In the genomic region with DNA sequence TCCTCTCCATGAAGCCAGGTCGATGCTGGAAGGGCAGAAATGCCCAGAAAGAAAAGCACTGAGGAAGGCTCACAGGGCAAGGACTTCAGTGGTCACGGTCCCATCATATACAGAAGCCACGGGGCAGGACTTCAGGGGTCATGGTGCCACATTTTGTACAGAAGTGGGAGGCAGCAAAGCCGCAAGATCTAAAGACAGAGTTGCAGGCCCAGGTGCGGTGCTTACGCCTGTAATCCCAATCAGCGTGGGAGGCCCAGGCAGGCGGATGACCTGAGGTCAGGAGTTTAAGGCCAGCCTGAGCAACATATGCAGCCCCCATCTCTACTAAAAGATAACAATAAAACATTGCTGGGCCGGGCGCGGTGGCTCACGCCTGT, we compare ENCODE assay signal across 14 cellular contexts.
A peak's percentile ranks its signal among the peaks of the same experiment; 100 is the strongest.
DNase-seq lines count a peak whose midpoint lies in the region; ATAC-seq, FAIRE-seq and TF ChIP-seq lines count a peak whose summit lies in the region.
"Had no signal": no experiment of that assay in that cellular context is flagged by ENCODE, and none has a peak within 500 bp of the region (broad histone marks: within the 10 kb centered on the region; RNA-seq: fewer than 3 reads in every experiment).

No MANE protein-coding gene starts in this region.

- FAIRE-seq in HepG2 (lab: Jason Lieb, UNC) = no peak

- TF ChIP-seq RAD21 in HepG2 (CRISPR knock-in tag; IDR thresholded peaks at IDR 0.05) = no peak

- H3K9me3 ChIP-seq in breast epithelium (no peaks in the 10 kb centered on the region), HepG2 (ENCODE audit: low read length) (no peaks in the 10 kb centered on the region), sigmoid colon (no peaks in the 10 kb centered on the region)
- H3K9me3 ChIP-seq: neutrophil had no signal

- H3K27ac Mint-ChIP-seq in GM23338 = peak overlapping the region; percentile 85
- H3K27ac Mint-ChIP-seq: activated naive CD8-positive, alpha-beta T cell treated with anti-CD3 and anti-CD28 coated beads, Interleukin-2, amount 50 U/mL, for 24 hours had no signal

- H3K4me1 Mint-ChIP-seq in GM23338 = peaks cover 45% of the 10 kb centered on the region
- H3K4me1 Mint-ChIP-seq: activated naive CD8-positive, alpha-beta T cell treated with anti-CD3 and anti-CD28 coated beads, Interleukin-2, amount 50 U/mL, for 24 hours had no signal

- peaks cover 78% of the 10 kb centered on the region for H3K79me2 ChIP-seq in GM23338 (replicated peaks; ENCODE audit: insufficient read depth)
- H3K79me2 ChIP-seq in HepG2 (ENCODE audit: insufficient read depth, low read length) = peaks cover 3% of the 10 kb centered on the region

- H3K36me3 Mint-ChIP-seq in GM23338 (ENCODE audit: low read depth) = 0 out of 3 replicates have a peak, but pooled peaks cover 3% of the 10 kb centered on the region

- BruUV-seq in HepG2 (replicated peaks; lab: Mats Ljungman, UMichigan) = no TSS peak

- H3F3A ChIP-seq in GM23338 (replicated peaks; ENCODE audit: low read depth) = 0 out of 2 replicates have a peak, but pooled peaks cover 5% of the 10 kb centered on the region

- no peak for TF ChIP-seq POLR2A in breast epithelium (IDR thresholded peaks at IDR 0.05)
- TF ChIP-seq POLR2A in HepG2 (IDR thresholded peaks at IDR 0.05; ENCODE audit: insufficient read depth in 1 of 2, low read depth in 2 of 2, low read length in 2 of 2) = no peak
- no peak for TF ChIP-seq POLR2A in sigmoid colon (IDR thresholded peaks at IDR 0.05)

- H3K4me2 ChIP-seq in GM23338 (0 out of 2 replicates have a peak overlapping the region, but pooled peaks have one; percentile 43), HepG2 (ENCODE audit: low read depth, low read length) (peak overlapping the region; percentile 82)

- no peaks in the 10 kb centered on the region for H3K36me3 ChIP-seq in GM23338 (ENCODE audit: insufficient read depth)
- no peaks in the 10 kb centered on the region for H3K36me3 ChIP-seq in breast epithelium
- no peaks in the 10 kb centered on the region; a peak in 1 of 5 replicates for H3K36me3 ChIP-seq in HepG2 (replicated peaks in 1 of 2; ENCODE audit: control insufficient read depth in 1 of 2, insufficient read depth in 2 of 2, low read length in 2 of 2)
- no peaks in the 10 kb centered on the region for H3K36me3 ChIP-seq in sigmoid colon
- H3K36me3 ChIP-seq: neutrophil had no signal

- TF ChIP-seq CTCF in GM23338 (conservative IDR thresholded peaks at IDR 0.05; ENCODE audit: low read depth in 2 of 2) = no peak
- TF ChIP-seq CTCF in breast epithelium (IDR thresholded peaks at IDR 0.05) = no peak
- no peak for TF ChIP-seq CTCF in HepG2 (CRISPR knock-in tag; IDR thresholded peaks at IDR 0.05)
- TF ChIP-seq CTCF in sigmoid colon (IDR thresholded peaks at IDR 0.05) = no peak

- no peaks in the 10 kb centered on the region; the same call in 2 of the 3 replicates for H3K9me3 Mint-ChIP-seq in GM23338
- H3K9me3 Mint-ChIP-seq: activated naive CD8-positive, alpha-beta T cell treated with anti-CD3 and anti-CD28 coated beads, Interleukin-2, amount 50 U/mL, for 24 hours had no signal

- no peak overlapping the region for H3K4me3 Mint-ChIP-seq in GM23338
- H3K4me3 Mint-ChIP-seq: activated naive CD8-positive, alpha-beta T cell treated with anti-CD3 and anti-CD28 coated beads, Interleukin-2, amount 50 U/mL, for 24 hours had no signal

- H2AFZ ChIP-seq in GM23338 (no peak overlapping the region), HepG2 (ENCODE audit: low read length) (no peak overlapping the region)

- no peak overlapping the region for H3K9ac ChIP-seq in HepG2 (ENCODE audit: insufficient read depth, low read depth, low read length)

- H3K9me2 ChIP-seq in GM23338 (ENCODE audit: insufficient read depth) = no peaks in the 10 kb centered on the region

- H3K4me1 ChIP-seq in GM23338 (ENCODE audit: insufficient read depth) (peaks cover 42% of the 10 kb centered on the region), breast epithelium (peaks cover 5% of the 10 kb centered on the region in 2 donors), HepG2 (ENCODE audit: insufficient read depth, low read length) (peaks cover 24% of the 10 kb centered on the region), sigmoid colon (peaks cover 0 to 97% (median 87%) of the 10 kb centered on the region in 4 donors)

- in situ Hi-C loops in HepG2 (cut with HindIII; ENCODE audit: extremely low pct_ligation_motif_present, low pct_unique_long_range_greater_than_20kb) = loop anchor here (5.0 kb wide), 1 partner anchor 99 kb away; no protein-coding TSS in a partner anchor

- TF ChIP-seq EP300 in HepG2 (IDR thresholded peaks at IDR 0.05; ENCODE audit: low read depth in 2 of 2, low read length in 2 of 2) (no peak; a peak in 1 of 4 replicates), HepG2 (CRISPR knock-in tag; IDR thresholded peaks at IDR 0.05; ENCODE audit: borderline replicate concordance) (no peak), sigmoid colon (IDR thresholded peaks at IDR 0.05) (no peak)

- H3K27ac ChIP-seq in GM23338 (ENCODE audit: low read depth) = peak overlapping the region; percentile 85
- H3K27ac ChIP-seq in breast epithelium = peak overlapping the region; percentile 64 to 88
- peak overlapping the region; percentile 61 for H3K27ac ChIP-seq in HepG2 (ENCODE audit: extremely low read length, insufficient read depth, low read length)
- H3K27ac ChIP-seq in sigmoid colon = peak overlapping the region; percentile 80 to 90 (median 87)
- H3K27ac ChIP-seq: neutrophil had no signal

- peaks cover 6% of the 10 kb centered on the region for H3K27me3 Mint-ChIP-seq in GM23338 (ENCODE audit: insufficient read depth, low read depth, poor library complexity)

- ATAC-seq in GM23338 = no peak
- ATAC-seq in HepG2 = peak; percentile 60
- no peak for ATAC-seq in HG02623 (IDR thresholded peaks at IDR 0.05; ENCODE audit: unreplicated experiment)
- no peak for ATAC-seq in GM21619 (IDR thresholded peaks at IDR 0.05; ENCODE audit: unreplicated experiment)
- ATAC-seq: activated naive CD8-positive, alpha-beta T cell treated with anti-CD3 and anti-CD28 coated beads, Interleukin-2, amount 50 U/mL, for 24 hours had no signal

- intact Hi-C loops in breast epithelium (cut with DNase I; ENCODE audit: low total_unique reads) (no loop called here), HepG2 (cut with micrococcal nuclease; ENCODE audit: unreplicated experiment) (loop anchor here (1.0 kb wide), 1 partner anchor 47 kb away; no protein-coding TSS in a partner anchor), sigmoid colon (cut with DNase I) (loop anchor here (5.0 kb wide), 1 partner anchor 89 kb away; no protein-coding TSS in a partner anchor)

- CTCF ChIA-PET in HepG2 (lab: Yijun Ruan, JAX; ENCODE audit: low intra/inter-chr PET ratio, low total read pairs) = no interaction called here

- DNase-seq in GM23338 (ENCODE audit: low spot score) = no peak
- DNase-seq in breast epithelium (ENCODE audit: low spot score in 2 of 2) = no peak
- peak; percentile 51 for DNase-seq in HepG2 (ENCODE audit: low spot score)
- DNase-seq in sigmoid colon = no peak
- no peak for DNase-seq in activated CD4-positive, CD25-positive, alpha-beta regulatory T cell treated with anti-CD3 and anti-CD28 coated beads, Interleukin-2, amount 50 U/mL, for 72 hours
- DNase-seq in NCI-H1930 (lab: John Stamatoyannopoulos, UW) = no peak
- DNase-seq: activated naive CD8-positive, alpha-beta T cell treated with anti-CD3 and anti-CD28 coated beads, Interleukin-2, amount 50 U/mL, for 24 hours; DND-41; NCI-H187; NCI-H82; SHP77 had no signal

- 49% methylated on average over 12 of the region's 12 CpGs for WGBS in HepG2 (ENCODE audit: low lambda C conversion rate)
- 82 to 85% methylated on average over 12 of the region's 12 CpGs for WGBS in sigmoid colon, 2 donors

- H3K27me3 ChIP-seq in GM23338 (ENCODE audit: insufficient read depth) = no peaks in the 10 kb centered on the region
- no peaks in the 10 kb centered on the region for H3K27me3 ChIP-seq in breast epithelium
- H3K27me3 ChIP-seq in HepG2 (ENCODE audit: control insufficient read depth in 1 of 2, insufficient read depth in 2 of 2, low read length in 2 of 2) = no peaks in the 10 kb centered on the region
- no peaks in the 10 kb centered on the region for H3K27me3 ChIP-seq in sigmoid colon

- POLR2A ChIA-PET in HepG2 (lab: Yijun Ruan, JAX) = interaction anchor here (1.7 kb wide), 1 partner anchor 97 kb away, joined by 9 read pairs; a partner anchor contains a TSS

- peaks cover 22% of the 10 kb centered on the region for H4K20me1 ChIP-seq in GM23338 (replicated peaks; ENCODE audit: insufficient read depth)
- H4K20me1 ChIP-seq in HepG2 (ENCODE audit: insufficient read depth, low read length) = no peaks in the 10 kb centered on the region

- no peak overlapping the region for H3K4me3 ChIP-seq in GM23338
- H3K4me3 ChIP-seq in breast epithelium = no peak overlapping the region
- peak overlapping the region in 2 of 3 experiments; percentile 8 to 53; a peak in 3 of 6 replicates for H3K4me3 ChIP-seq in HepG2 (replicated peaks in 1 of 3; ENCODE audit: insufficient read depth in 1 of 3, low read depth in 2 of 3, low read length in 3 of 3)
- no peak overlapping the region for H3K4me3 ChIP-seq in sigmoid colon

TF ChIP-seq in GM23338, 12 proteins besides CTCF, POLR2A, EP300 and RAD21 (continues in another document):
- TF ChIP-seq CREB1 (CRISPR knock-in tag; IDR thresholded peaks at IDR 0.05; ENCODE audit: low read depth) = no peak

TF ChIP-seq in HepG2, 621 proteins besides CTCF, POLR2A, EP300 and RAD21 (continues in another document):
- TF ChIP-seq SOX13 (IDR thresholded peaks at IDR 0.05) (no peak), SOX13 (CRISPR knock-in tag; conservative IDR thresholded peaks at IDR 0.05 in 1 of 2, IDR thresholded peaks at IDR 0.05 in 1 of 2) (0 out of 4 replicates have a peak, but pooled peaks of 1 of the 2 experiments have one; percentile 20), SOX6 (IDR thresholded peaks at IDR 0.05) (no peak), SOX6 (CRISPR knock-in tag; IDR thresholded peaks at IDR 0.05) (no peak)

Comparison
In these comparisons a context has a peak if more than half of its experiments do, and no peak if none do; other contexts are left out.
1. H3K4me3 ChIP-seq: peak in HepG2 (2 of 3); none in GM23338 (single experiment), breast epithelium (0 of 3) and sigmoid colon (0 of 4).
2. Peak in every context shown above with its lines, with median percentiles within 50 percentile points of each other: H3K27ac ChIP-seq.